In the genomic region with DNA sequence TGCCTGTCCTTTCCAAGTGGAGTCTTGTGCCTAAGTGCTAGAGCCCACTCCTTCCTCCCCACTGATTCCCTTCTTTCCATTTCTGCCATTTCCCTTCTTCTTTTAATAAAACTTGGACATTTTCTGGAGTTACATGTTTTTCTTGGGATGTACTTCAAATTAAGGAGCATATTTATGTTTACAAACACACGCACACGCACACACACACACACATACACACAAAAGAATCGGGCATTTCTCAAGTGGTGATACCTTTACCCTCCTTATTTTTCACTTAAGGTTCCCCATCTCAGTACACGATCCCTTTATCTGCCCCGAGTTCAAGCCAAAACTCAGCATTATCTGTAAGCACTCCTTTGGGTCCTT, we compare ENCODE assay signal across 8 cellular contexts.
DNase-seq lines count a peak whose midpoint lies in the region; ATAC-seq and TF ChIP-seq lines count a peak whose summit lies in the region.

No MANE protein-coding gene starts in this region.

- peaks cover 0 to 8% (median 0%) of the 10 kb centered on the region in 11 experiments; a peak in 2 of 22 replicates for H3K36me3 ChIP-seq in BLaER1 treated with 17β-estradiol and CSF1 and Interleukin-3, amounts not matched to agents 10 nM and 100 nM
- no peaks in the 10 kb centered on the region for H3K36me3 ChIP-seq in suprapubic skin

- no peaks in the 10 kb centered on the region for H3K9me3 ChIP-seq in BLaER1 treated with 17β-estradiol and CSF1 and Interleukin-3, amounts not matched to agents 10 nM and 100 nM (replicated peaks in 1 of 11)
- H3K9me3 ChIP-seq in suprapubic skin, result no peaks in the 10 kb centered on the region

- peak overlapping the region; percentile 75 to 96 (median 91) for H3K27ac ChIP-seq in BLaER1 treated with 17β-estradiol and CSF1 and Interleukin-3, amounts not matched to agents 10 nM and 100 nM
- H3K27ac ChIP-seq in suprapubic skin, result peak overlapping the region; percentile 92

- WGBS in suprapubic skin, result 16% methylated on average over 5 of the region's 5 CpGs

- TF ChIP-seq CTCF in fibroblast of mammary gland (conservative IDR thresholded peaks at IDR 0.05; ENCODE audit: control insufficient read depth, insufficient read depth, low read depth, low read length) (no peak), suprapubic skin (IDR thresholded peaks at IDR 0.05) (no peak)

- DNase-seq in fibroblast of mammary gland (ENCODE audit: low read depth) (no peak), suprapubic skin (ENCODE audit: low spot score in 2 of 2) (no peak), NCI-H1417 (lab: John Stamatoyannopoulos, UW) (no peak), G401 (ENCODE audit: low spot score) (no peak)
- no peak for DNase-seq in NK-92 treated with Interleukin-12 subunit alpha and Interleukin-12 subunit beta, amount 100 ng/mL, for 24 hours (lab: John Stamatoyannopoulos, UW)

- no peak for TF ChIP-seq EP300 in Ishikawa (IDR thresholded peaks at IDR 0.05; ENCODE audit: borderline replicate concordance)
- TF ChIP-seq EP300 in suprapubic skin (IDR thresholded peaks at IDR 0.05), result no peak

- in situ Hi-C loops in G401 (cut with HindIII; ENCODE audit: low sequenced_read_pairs), result no loop called here

- H3K4me1 ChIP-seq in BLaER1 treated with 17β-estradiol and CSF1 and Interleukin-3, amounts not matched to agents 10 nM and 100 nM, result peaks cover 46 to 81% (median 62%) of the 10 kb centered on the region in 10 experiments
- H3K4me1 ChIP-seq in suprapubic skin, result peaks cover 42% of the 10 kb centered on the region

- TF ChIP-seq RAD21 in Ishikawa (IDR thresholded peaks at IDR 0.05; ENCODE audit: low read depth), result no peak

- no peak for TF ChIP-seq POLR2A in suprapubic skin (IDR thresholded peaks at IDR 0.05)

- H3K4me3 ChIP-seq in BLaER1 treated with 17β-estradiol and CSF1 and Interleukin-3, amounts not matched to agents 10 nM and 100 nM, result peak overlapping the region in 8 of 10 experiments; percentile 32 to 66 (median 48); a peak in 16 of 20 replicates
- H3K4me3 ChIP-seq in fibroblast of mammary gland (ENCODE audit: control insufficient read depth, low read depth, low read length), result peak overlapping the region; percentile 47
- H3K4me3 ChIP-seq in suprapubic skin, result peak overlapping the region; percentile 43

- H3K9ac ChIP-seq in BLaER1 treated with 17β-estradiol and CSF1 and Interleukin-3, amounts not matched to agents 10 nM and 100 nM, result peak overlapping the region; percentile 62 to 87 (median 82)

- peak overlapping the region; percentile 82 to 99 (median 94) for H3K4me2 ChIP-seq in BLaER1 treated with 17β-estradiol and CSF1 and Interleukin-3, amounts not matched to agents 10 nM and 100 nM

- ATAC-seq in GM21576 (IDR thresholded peaks at IDR 0.05; ENCODE audit: unreplicated experiment), result peak; percentile 26

- H4K20me1 ChIP-seq in BLaER1 treated with 17β-estradiol and CSF1 and Interleukin-3, amounts not matched to agents 10 nM and 100 nM, result no peaks in the 10 kb centered on the region

- H3K27me3 ChIP-seq in BLaER1 treated with 17β-estradiol and CSF1 and Interleukin-3, amounts not matched to agents 10 nM and 100 nM, result peaks cover 0 to 27% (median 0%) of the 10 kb centered on the region in 11 experiments; a peak in 9 of 22 replicates
- H3K27me3 ChIP-seq in suprapubic skin, result no peaks in the 10 kb centered on the region

TF ChIP-seq in Ishikawa, 13 proteins besides CTCF, POLR2A, EP300 and RAD21:
- TF ChIP-seq, protein P1, sequence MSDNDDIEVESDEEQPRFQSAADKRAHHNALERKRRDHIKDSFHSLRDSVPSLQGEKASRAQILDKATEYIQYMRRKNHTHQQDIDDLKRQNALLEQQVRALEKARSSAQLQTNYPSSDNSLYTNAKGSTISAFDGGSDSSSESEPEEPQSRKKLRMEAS (IDR thresholded peaks at IDR 0.05), result peak; percentile 2; the same call in 1 of the 2 replicates
- TF ChIP-seq TCF12 (IDR thresholded peaks at IDR 0.05; ENCODE audit: low read depth), result no peak
